ENCODE assay signal across 27 cellular contexts in genomic region chr19:12205296-12205695, GRCh38.
"Had no signal": no experiment of that assay in that cellular context is flagged by ENCODE, and none has a peak within 500 bp of the region (broad histone marks: within the 10 kb centered on the region; RNA-seq: fewer than 3 reads in every experiment).

No MANE protein-coding gene starts in this region.

- H3K27me3 ChIP-seq: left lung, ovary, right atrium auricular region, right lobe of liver, suprapubic skin, tibial artery, uterus had no signal

- H3K4me2 ChIP-seq: smooth muscle cell had no signal

- H3K4me3 ChIP-seq: left lung, lung, ovary, right atrium auricular region, right lobe of liver, smooth muscle cell, suprapubic skin, thoracic aorta, tibial artery, uterus had no signal

- H3K36me3 ChIP-seq: ovary, right atrium auricular region, right lobe of liver, uterus had no signal

- H3K27me3 Mint-ChIP-seq: naive thymus-derived CD4-positive, alpha-beta T cell; natural killer cell treated with Interleukin-12 subunit alpha and Interleukin-12 subunit beta and Interleukin-15 and Interleukin-18, amount 100 ng/mL, for 72 hours; progenitor cell of endocrine pancreas; stimulated activated naive CD8-positive, alpha-beta T cell treated with anti-CD3 and anti-CD28 coated beads, Interleukin-15, Interleukin-2, amounts not matched to agents 100 ng/mL and 50 ng/mL, for 24 hours had no signal

- H3K27ac ChIP-seq: left lung, ovary, right atrium auricular region, right lobe of liver, suprapubic skin, thoracic aorta, tibial artery, uterus had no signal

- H3K27ac Mint-ChIP-seq: immature natural killer cell; mesothelial cell of epicardium; naive thymus-derived CD4-positive, alpha-beta T cell; natural killer cell treated with Interleukin-12 subunit alpha and Interleukin-12 subunit beta and Interleukin-15 and Interleukin-18, amount 100 ng/mL, for 72 hours; progenitor cell of endocrine pancreas; stimulated activated naive CD8-positive, alpha-beta T cell treated with anti-CD3 and anti-CD28 coated beads, Interleukin-15, Interleukin-2, amounts not matched to agents 100 ng/mL and 50 ng/mL, for 24 hours had no signal

- FAIRE-seq: islet of Langerhans, kidney had no signal

- H3K4me3 Mint-ChIP-seq: immature natural killer cell; mesothelial cell of epicardium; naive thymus-derived CD4-positive, alpha-beta T cell; natural killer cell treated with Interleukin-12 subunit alpha and Interleukin-12 subunit beta and Interleukin-15 and Interleukin-18, amount 100 ng/mL, for 72 hours; stimulated activated naive CD8-positive, alpha-beta T cell treated with anti-CD3 and anti-CD28 coated beads, Interleukin-15, Interleukin-2, amounts not matched to agents 100 ng/mL and 50 ng/mL, for 24 hours had no signal

- DNase-seq: hypothalamus; immature natural killer cell; kidney; left colon; left lung; mesendoderm; naive thymus-derived CD4-positive, alpha-beta T cell; ovary; right lobe of liver; stimulated activated CD4-positive, alpha-beta T cell treated with anti-CD3 and anti-CD28 coated beads, Interleukin-1b, Interleukin-23, amount 100 ng/mL, for 48 hours; stimulated activated CD4-positive, alpha-beta T cell treated with anti-CD3 and anti-CD28 coated beads, Interleukin-2, amount 100 ng/mL, for 48 hours; stimulated activated CD4-positive, alpha-beta T cell treated with anti-CD3 and anti-CD28 coated beads, Interleukin-4, amount 100 ng/mL, for 4 hours; stimulated activated CD8-positive, alpha-beta memory T cell treated with anti-CD3 and anti-CD28 coated beads, Interleukin-4, amount 100 ng/mL, for 48 hours; stimulated activated naive CD4-positive, alpha-beta T cell; tibial artery; trophoblast cell; uterus had no signal

- H3K4me1 Mint-ChIP-seq: mesothelial cell of epicardium had no signal

- ATAC-seq: left colon; left lung; naive thymus-derived CD4-positive, alpha-beta T cell; natural killer cell treated with Interleukin-12 subunit alpha and Interleukin-12 subunit beta and Interleukin-15 and Interleukin-18, amount 100 ng/mL, for 72 hours; right lobe of liver had no signal

- H3K4me1 ChIP-seq: right atrium auricular region, right lobe of liver, suprapubic skin, tibial artery, uterus had no signal
